ENCODE assay signal across 28 cellular contexts in the genomic region with DNA sequence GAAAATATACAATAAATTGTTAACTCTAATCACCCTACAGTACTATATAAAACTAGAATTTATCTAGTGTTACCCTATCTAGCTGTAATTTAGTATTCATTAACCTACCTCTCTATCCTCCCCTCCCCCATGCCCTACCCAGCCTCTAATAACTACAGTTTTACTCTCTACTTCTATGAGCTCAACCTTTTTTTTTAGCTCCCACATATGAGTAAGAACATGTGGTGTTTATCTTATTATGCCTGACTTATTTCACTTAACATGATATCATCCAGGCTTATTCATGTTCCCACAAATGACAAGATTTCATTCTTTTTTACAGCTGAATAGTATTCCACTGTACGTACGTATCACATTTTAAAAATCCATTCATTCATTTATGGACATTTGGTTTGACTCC.
"Had no signal": no experiment of that assay in that cellular context is flagged by ENCODE, and none has a peak within 500 bp of the region (broad histone marks: within the 10 kb centered on the region; RNA-seq: fewer than 3 reads in every experiment).

No MANE protein-coding gene starts in this region.

- DNase-seq: activated CD4-positive, alpha-beta T cell treated with anti-CD3 and anti-CD28 coated beads for 48 hours; activated CD4-positive, alpha-beta T cell treated with anti-CD3 and anti-CD28 coated beads, Interleukin-2, amount 50 U/mL, for 48 hours; activated CD8-positive, alpha-beta memory T cell treated with anti-CD3 and anti-CD28 coated beads for 24 hours; activated effector memory CD4-positive, alpha-beta T cell treated with Interleukin-2 at 50 U/mL for 16 hours; activated naive CD4-positive, alpha-beta T cell treated with Interleukin-2 at 50 U/mL for 16 hours; aorta; effector memory CD8-positive, alpha-beta T cell; islet precursor cell; left colon; mammary epithelial cell; midbrain; natural killer cell; occipital lobe; psoas muscle; stimulated activated CD4-positive, alpha-beta T cell treated with anti-CD3 and anti-CD28 coated beads, Interleukin-1b, Interleukin-23, amount 100 ng/mL, for 48 hours; stimulated activated CD4-positive, alpha-beta T cell treated with anti-CD3 and anti-CD28 coated beads, Interleukin-4, amount 100 ng/mL, for 4 hours; stimulated activated CD8-positive, alpha-beta memory T cell treated with anti-CD3 and anti-CD28 coated beads, Interleukin-4, amount 100 ng/mL, for 48 hours; stomach; T-helper 1 cell; tibial artery; upper lobe of right lung had no signal

- ATAC-seq: effector memory CD8-positive, alpha-beta T cell; left colon; natural killer cell; psoas muscle; stimulated activated memory B cell treated with anti-CD40 and anti-IgM and Interleukin-4, amounts not matched to agents 10 μg/mL and 1 μg/mL and 100 μg/mL, for 72 hours; upper lobe of right lung had no signal

- H3K4me3 ChIP-seq: coronary artery, neural progenitor cell, psoas muscle, right atrium auricular region, smooth muscle cell, stomach, suprapubic skin, tibial artery, upper lobe of right lung had no signal

- H3K27ac ChIP-seq: coronary artery, neural progenitor cell, parathyroid adenoma, psoas muscle, right atrium auricular region, stomach, suprapubic skin, tibial artery, upper lobe of right lung had no signal
